14 cellular contexts compared by ENCODE assay signal in the genomic region with DNA sequence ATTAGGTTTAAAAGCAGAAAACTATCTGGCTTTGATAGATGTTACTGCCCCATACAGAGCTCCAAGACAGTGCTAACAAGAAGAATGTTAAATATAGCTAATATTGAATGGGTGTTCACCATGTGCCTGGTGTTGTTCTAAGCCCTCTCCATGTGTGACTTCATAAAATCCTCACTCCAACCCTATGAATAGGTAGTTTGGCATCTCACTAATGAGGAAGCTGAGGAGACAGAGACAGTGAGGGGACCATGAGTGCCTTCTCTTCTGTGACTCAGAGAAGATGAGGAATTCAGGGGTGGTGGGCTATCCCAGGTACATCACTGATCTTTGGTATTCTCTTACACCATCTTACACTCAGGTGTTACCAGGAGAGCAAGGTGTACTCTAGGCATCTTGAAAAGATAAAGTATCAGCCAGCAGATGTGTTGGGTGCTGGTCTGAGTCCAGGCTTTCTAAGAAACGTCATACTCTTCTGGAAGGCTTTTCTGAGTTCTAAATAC. TPM values are rescaled to one million over a fixed set of nuclear protein-coding genes. Genes with fewer than 3 reads are reported as not detected.
DNase-seq lines count a peak whose midpoint lies in the region; ATAC-seq and TF ChIP-seq lines count a peak whose summit lies in the region.
"Had no signal": no experiment of that assay in that cellular context is flagged by ENCODE, and none has a peak within 500 bp of the region (broad histone marks: within the 10 kb centered on the region; RNA-seq: fewer than 3 reads in every experiment).

No MANE protein-coding gene starts in this region.

- H3K4me2 ChIP-seq in OCI-LY7 (ENCODE audit: low read length) (peak overlapping the region; percentile 47), smooth muscle cell (peak overlapping the region; percentile 12)
- H3K4me2 ChIP-seq: GM23338 had no signal

- no peaks in the 10 kb centered on the region for H3K9me2 ChIP-seq in OCI-LY7 (ENCODE audit: insufficient read depth, low read length)

- peak; percentile 49 for DNase-seq in EL
- DNase-seq in OCI-LY7 (ENCODE audit: low spot score) = no peak
- DNase-seq in glomerular visceral epithelial cell (ENCODE audit: extremely low spot score) = peak; percentile 26
- no peak for DNase-seq in smooth muscle cell (lab: John Stamatoyannopoulos, UW; ENCODE audit: unreplicated experiment)
- DNase-seq in NCI-H2227 treated with DMSO at 0.1 percent for 48 hours (lab: John Stamatoyannopoulos, UW) = no peak
- no peak for DNase-seq in right lobe of liver
- no peak for DNase-seq in HUDEP-2 (lab: John Stamatoyannopoulos, UW; ENCODE audit: unreplicated experiment in 76 of 76)
- DNase-seq: BE2C; CD4-positive, alpha-beta memory T cell; DMS79; H7; IMR-90 had no signal

- BruUV-seq in OCI-LY7 (replicated peaks; lab: Mats Ljungman, UMichigan) = no TSS peak

- H3K79me2 ChIP-seq in OCI-LY7 (ENCODE audit: insufficient read depth, low read depth, low read length) (no peaks in the 10 kb centered on the region), smooth muscle cell (ENCODE audit: low read depth) (no peaks in the 10 kb centered on the region)

- H3K4me3 ChIP-seq in OCI-LY7 (ENCODE audit: low read depth, low read length, poor library complexity, severe bottlenecking) = no peak overlapping the region
- no peak overlapping the region for H3K4me3 ChIP-seq in smooth muscle cell
- no peak overlapping the region for H3K4me3 ChIP-seq in right lobe of liver
- H3K4me3 ChIP-seq: GM23338 had no signal

- H3K27me3 ChIP-seq in smooth muscle cell (ENCODE audit: low read depth) = no peaks in the 10 kb centered on the region
- H3K27me3 ChIP-seq in right lobe of liver = no peaks in the 10 kb centered on the region
- H3K27me3 ChIP-seq: BE2C had no signal

- H2AFZ ChIP-seq in OCI-LY7 (ENCODE audit: low read length) (no peak overlapping the region), smooth muscle cell (ENCODE audit: low read depth) (no peak overlapping the region)
- H2AFZ ChIP-seq: GM23338 had no signal

- POLR2A ChIA-PET in OCI-LY7 (lab: Charles Lee) = interaction anchor here (0.9 to 1.6 kb wide), 4 partner anchors 10 to 197 kb away, joined by 3 to 5 read pairs (median 4); no protein-coding TSS in a partner anchor

- H4K20me1 ChIP-seq in OCI-LY7 (ENCODE audit: insufficient read depth, low read length) (no peaks in the 10 kb centered on the region), smooth muscle cell (ENCODE audit: low read depth) (no peaks in the 10 kb centered on the region)

- H3K9me3 ChIP-seq in OCI-LY7 (ENCODE audit: low read length) = no peaks in the 10 kb centered on the region
- no peaks in the 10 kb centered on the region for H3K9me3 ChIP-seq in smooth muscle cell (replicated peaks; ENCODE audit: low read depth)
- no peaks in the 10 kb centered on the region for H3K9me3 ChIP-seq in right lobe of liver
- H3K9me3 ChIP-seq: BE2C had no signal

- no peaks in the 10 kb centered on the region for H3F3A ChIP-seq in smooth muscle cell (ENCODE audit: low read depth)

- H3K36me3 ChIP-seq in OCI-LY7 (ENCODE audit: insufficient read depth, low read length) (no peaks in the 10 kb centered on the region; the same call in 1 of the 2 replicates), smooth muscle cell (ENCODE audit: low read depth) (no peaks in the 10 kb centered on the region), right lobe of liver (no peaks in the 10 kb centered on the region)
- H3K36me3 ChIP-seq: BE2C had no signal

- WGBS in smooth muscle cell (ENCODE audit: low lambda C conversion rate) = 42% methylated on average over 1 of the region's 1 CpG
- WGBS in right lobe of liver (ENCODE audit: insufficient coverage, low coverage, low lambda C conversion rate, missing lambda C conversion rate) = 0% methylated on average over 1 of the region's 1 CpG

- H3K4me1 ChIP-seq in OCI-LY7 (ENCODE audit: insufficient read depth, low read length, poor library complexity, severe bottlenecking) (peaks cover 54% of the 10 kb centered on the region), smooth muscle cell (ENCODE audit: low read depth) (no peaks in the 10 kb centered on the region), right lobe of liver (no peaks in the 10 kb centered on the region)
- H3K4me1 ChIP-seq: BE2C had no signal

- TF ChIP-seq CTCF in OCI-LY7 (conservative IDR thresholded peaks at IDR 0.05; ENCODE audit: low read length) (no peak), smooth muscle cell (IDR thresholded peaks at IDR 0.05; ENCODE audit: borderline replicate concordance, insufficient read depth, poor library complexity, severe bottlenecking) (no peak), right lobe of liver (IDR thresholded peaks at IDR 0.05) (no peak)

- H3K27ac ChIP-seq in OCI-LY7 (ENCODE audit: low read depth, low read length, poor library complexity, severe bottlenecking) = peak overlapping the region; percentile 82
- peak overlapping the region; percentile 37 for H3K27ac ChIP-seq in smooth muscle cell (ENCODE audit: low read depth)
- no peak overlapping the region for H3K27ac ChIP-seq in right lobe of liver
- H3K27ac ChIP-seq: C4-2B had no signal

- no peak overlapping the region for H3K9ac ChIP-seq in smooth muscle cell (ENCODE audit: low read depth)

- intact Hi-C loops in OCI-LY7 (cut with micrococcal nuclease; ENCODE audit: unreplicated experiment) = no loop called here
- intact Hi-C loops in right lobe of liver (cut with DNase I) = no loop called here

- TF ChIP-seq POLR2A in right lobe of liver (IDR thresholded peaks at IDR 0.05) = no peak

- no peak for ATAC-seq in right lobe of liver
- ATAC-seq: GM23338 had no signal

- CTCF ChIA-PET in OCI-LY7 (lab: Charles Lee; ENCODE audit: unreplicated experiment) = no interaction called here

RNA-seq across cellular contexts. Expression of a gene that starts 6.1 kb away (rescaled TPM):
- total RNA-seq in OCI-LY7 (2014; rRNA removed; shearing (Covaris generic)) = not detected in 2 replicates
- total RNA-seq in OCI-LY7 (2022) (not detected in 2 replicates), smooth muscle cell (not detected in 2 replicates), right lobe of liver (not detected)
- polyA plus RNA-seq in smooth muscle cell = not detected in 2 replicates
- total RNA-seq: CD4-positive, alpha-beta memory T cell; GM23338; H7; IMR-90 had no signal
- polyA plus RNA-seq: GM23338, IMR-90 had no signal

Comparison
In these comparisons a context has a peak if more than half of its experiments do, and no peak if none do; other contexts are left out.
1. DNase-seq: peak in EL (single experiment) and glomerular visceral epithelial cell (single experiment); none in OCI-LY7 (single experiment), smooth muscle cell (single experiment), NCI-H2227 treated with DMSO at 0.1 percent for 48 hours (single experiment), right lobe of liver (0 of 3) and HUDEP-2 (0 of 76).
2. H3K27ac ChIP-seq: peak in OCI-LY7 (single experiment) and smooth muscle cell (single experiment); none in right lobe of liver (0 of 3).